Comparison of ENCODE assay signal across 10 cellular contexts in genomic region chr2:205684871-205685313, GRCh38. TPM values are rescaled to one million over a fixed set of nuclear protein-coding genes. Genes with fewer than 3 reads are reported as not detected.
DNase-seq lines count a peak whose midpoint lies in the region; ATAC-seq and TF ChIP-seq lines count a peak whose summit lies in the region.
"Had no signal": no experiment of that assay in that cellular context is flagged by ENCODE, and none has a peak within 500 bp of the region (broad histone marks: within the 10 kb centered on the region; RNA-seq: fewer than 3 reads in every experiment).

No MANE protein-coding gene starts in this region.

- peaks cover 23% of the 10 kb centered on the region for H3K4me1 Mint-ChIP-seq in activated CD4-positive, alpha-beta T cell treated with anti-CD3 and anti-CD28 coated beads for 36 hours
- H3K4me1 Mint-ChIP-seq in CD4-positive, alpha-beta T cell (ENCODE audit: low read depth), result peaks cover 39% of the 10 kb centered on the region

- H3K27me3 ChIP-seq in brain microvascular endothelial cell (replicated peaks) (no peaks in the 10 kb centered on the region), thymus (ENCODE audit: control insufficient read depth, insufficient read depth) (peaks cover 70% of the 10 kb centered on the region)
- H3K27me3 ChIP-seq in CD4-positive, alpha-beta T cell (ENCODE audit: control insufficient read depth, insufficient read depth, low read length), result peaks cover 67% of the 10 kb centered on the region

- TF ChIP-seq POLR2A in lower leg skin (IDR thresholded peaks at IDR 0.05), result no peak

- peak overlapping the region; percentile 65 for H3K4me3 Mint-ChIP-seq in activated CD4-positive, alpha-beta T cell treated with anti-CD3 and anti-CD28 coated beads for 36 hours
- H3K4me3 Mint-ChIP-seq in CD4-positive, alpha-beta T cell, result no peak overlapping the region

- in situ Hi-C loops in brain microvascular endothelial cell (cut with HindIII; ENCODE audit: low pct_ligation_motif_present, low sequenced_read_pairs), result no loop called here

- H3K27ac Mint-ChIP-seq in activated CD4-positive, alpha-beta T cell treated with anti-CD3 and anti-CD28 coated beads for 36 hours, result no peak overlapping the region
- no peak overlapping the region for H3K27ac Mint-ChIP-seq in CD4-positive, alpha-beta T cell

- H3K9me3 ChIP-seq in thymus (ENCODE audit: control insufficient read depth), result no peaks in the 10 kb centered on the region
- H3K9me3 ChIP-seq in CD4-positive, alpha-beta T cell (ENCODE audit: control insufficient read depth, low read length), result no peaks in the 10 kb centered on the region

- intact Hi-C loops in activated CD4-positive, alpha-beta T cell treated with anti-CD3 and anti-CD28 coated beads for 36 hours (cut with DNase I, micrococcal nuclease), result loop anchor here in 1 of 2 experiments (5.0 kb wide), 2 partner anchors 242 to 1578 kb away; no protein-coding TSS in a partner anchor
- intact Hi-C loops in lower leg skin (cut with DNase I; ENCODE audit: low total_unique reads), result loop anchor here (10.0 kb wide), 1 partner anchor 1360 kb away; no protein-coding TSS in a partner anchor
- intact Hi-C loops in CD4-positive, alpha-beta T cell (cut with DNase I, micrococcal nuclease), result loop anchor here in 1 of 2 experiments (5.0 kb wide), 1 partner anchor 798 kb away; no protein-coding TSS in a partner anchor

- H3K36me3 ChIP-seq in brain microvascular endothelial cell (replicated peaks) (no peaks in the 10 kb centered on the region), thymus (ENCODE audit: control insufficient read depth, insufficient read depth) (no peaks in the 10 kb centered on the region)

- no peak for ATAC-seq in activated CD4-positive, alpha-beta T cell treated with anti-CD3 and anti-CD28 coated beads for 36 hours
- no peak for ATAC-seq in HG02678 (IDR thresholded peaks at IDR 0.05; ENCODE audit: unreplicated experiment)
- ATAC-seq in CD4-positive, alpha-beta T cell (ENCODE audit: poor library complexity), result no peak

- H3K36me3 Mint-ChIP-seq in activated CD4-positive, alpha-beta T cell treated with anti-CD3 and anti-CD28 coated beads for 36 hours (ENCODE audit: low read depth), result no peaks in the 10 kb centered on the region
- H3K36me3 Mint-ChIP-seq in CD4-positive, alpha-beta T cell (ENCODE audit: low read depth), result no peaks in the 10 kb centered on the region

- peak overlapping the region; percentile 77 for H3K4me3 ChIP-seq in brain microvascular endothelial cell (ENCODE audit: low read depth, low read length)
- H3K4me3 ChIP-seq in lower leg skin (ENCODE audit: low read depth, poor library complexity, severe bottlenecking), result peak overlapping the region; percentile 46
- H3K4me3 ChIP-seq in thymus (ENCODE audit: low read length), result peak overlapping the region; percentile 2

- 33 to 35% methylated on average over 21 to 34 of the region's 35 CpGs for WGBS in lower leg skin, 2 donors
- 18% methylated on average over 35 of the region's 35 CpGs for WGBS in thymus

- peaks cover 63% of the 10 kb centered on the region for H3K27me3 Mint-ChIP-seq in activated CD4-positive, alpha-beta T cell treated with anti-CD3 and anti-CD28 coated beads for 36 hours
- peaks cover 83% of the 10 kb centered on the region for H3K27me3 Mint-ChIP-seq in CD4-positive, alpha-beta T cell

- no peaks in the 10 kb centered on the region for H3K9me3 Mint-ChIP-seq in activated CD4-positive, alpha-beta T cell treated with anti-CD3 and anti-CD28 coated beads for 36 hours (ENCODE audit: low read depth)
- H3K9me3 Mint-ChIP-seq in CD4-positive, alpha-beta T cell, result no peaks in the 10 kb centered on the region

- DNase-seq in activated CD4-positive, alpha-beta T cell treated with anti-CD3 and anti-CD28 coated beads for 36 hours, result peak; percentile 24
- DNase-seq in activated CD4-positive, alpha-beta T cell treated with anti-CD3 and anti-CD28 coated beads, Interleukin-2, amount 50 U/mL, for 4 hours, result no peak
- DNase-seq in brain microvascular endothelial cell, result no peak
- DNase-seq in lower leg skin (ENCODE audit: low spot score in 2 of 2), result no peak
- no peak for DNase-seq in EL
- DNase-seq in CD4-positive, alpha-beta T cell, result no peak
- DNase-seq: DND-41 had no signal

- no peak for TF ChIP-seq CTCF in brain microvascular endothelial cell (IDR thresholded peaks at IDR 0.05; ENCODE audit: low read depth, low read length, missing control alignments)
- no peak for TF ChIP-seq CTCF in lower leg skin (IDR thresholded peaks at IDR 0.05)
- no peak for TF ChIP-seq CTCF in CD4-positive, alpha-beta T cell (IDR thresholded peaks at IDR 0.05)

- CTCF ChIA-PET in activated CD4-positive, alpha-beta T cell treated with anti-CD3 and anti-CD28 coated beads for 36 hours (lab: Charles Lee), result interaction anchor here (0.6 to 0.7 kb wide), 2 partner anchors 23 to 73 kb away, joined by 3 read pairs; no protein-coding TSS in a partner anchor
- CTCF ChIA-PET in CD4-positive, alpha-beta T cell (lab: Charles Lee), result no interaction called here

- H3K27ac ChIP-seq in brain microvascular endothelial cell (peak overlapping the region; percentile 8), thymus (ENCODE audit: low read depth) (peak overlapping the region; percentile 64)
- no peak overlapping the region for H3K27ac ChIP-seq in CD4-positive, alpha-beta T cell (ENCODE audit: low read depth, low read length)
- H3K27ac ChIP-seq: KMS-11 had no signal

- no peaks in the 10 kb centered on the region for H3K4me1 ChIP-seq in thymus (ENCODE audit: control insufficient read depth, insufficient read depth, low read length)

- POLR2A ChIA-PET in activated CD4-positive, alpha-beta T cell treated with anti-CD3 and anti-CD28 coated beads for 36 hours (lab: Charles Lee), result no interaction called here
- POLR2A ChIA-PET in CD4-positive, alpha-beta T cell (lab: Charles Lee), result no interaction called here

RNA-seq across cellular contexts. Expression of gene NRP2, which starts 2.6 kb away (rescaled TPM):
- 1 to 10 TPM; 1.5 to 3.8 TPM for total RNA-seq in activated CD4-positive, alpha-beta T cell treated with anti-CD3 and anti-CD28 coated beads for 36 hours
- total RNA-seq in lower leg skin, result 10 to 100 TPM in 1 of 4 donors, 1 to 10 TPM in 3; 4.0 to 11.5 (median 5.9) TPM
- polyA plus RNA-seq in thymus, result 6.4 TPM
- total RNA-seq in CD4-positive, alpha-beta T cell, result under 1 TPM in 1 of 2 experiments, not detected in 1; 0.19 TPM

Comparison
In these comparisons a context has a peak if more than half of its experiments do, and no peak if none do; other contexts are left out.
1. H3K4me3 ChIP-seq: peak in every context shown above with its lines; median percentile 77 in brain microvascular endothelial cell; 46 in lower leg skin; 2 in thymus.